ENCODE assay signal across 16 cellular contexts in genomic region chr10:92729886-92730285, GRCh38. TPM values are rescaled to one million over a fixed set of nuclear protein-coding genes. Genes with fewer than 3 reads are reported as not detected.
DNase-seq lines count a peak whose midpoint lies in the region; ATAC-seq and TF ChIP-seq lines count a peak whose summit lies in the region.
"Had no signal": no experiment of that assay in that cellular context is flagged by ENCODE, and none has a peak within 500 bp of the region (broad histone marks: within the 10 kb centered on the region; RNA-seq: fewer than 3 reads in every experiment).

No MANE protein-coding gene starts in this region.

- H3K36me3 ChIP-seq in CD4-positive, alpha-beta memory T cell (ENCODE audit: insufficient read depth, low read length): no peaks in the 10 kb centered on the region
- H3K36me3 ChIP-seq in mammary epithelial cell (ENCODE audit: insufficient read depth, low read length): no peaks in the 10 kb centered on the region
- H3K36me3 ChIP-seq: heart right ventricle, tibial artery had no signal

- no peaks in the 10 kb centered on the region for H3K9me3 ChIP-seq in CD4-positive, alpha-beta memory T cell (ENCODE audit: control insufficient read depth in 1 of 2, low read length in 2 of 2)
- H3K9me3 ChIP-seq in mammary epithelial cell (replicated peaks; ENCODE audit: insufficient read depth, low read length): no peaks in the 10 kb centered on the region
- H3K9me3 ChIP-seq: heart right ventricle, tibial artery had no signal

- in situ Hi-C loops in mammary epithelial cell (cut with MboI; ENCODE audit: low sequenced_read_pairs in 2 of 2): loop anchor here in 1 of 2 donors (25.0 kb wide), 1 partner anchor 532 kb away; no protein-coding TSS in a partner anchor

- dilution Hi-C loops in mammary epithelial cell (cut with HindIII; ENCODE audit: low sequenced_read_pairs): no loop called here

- intact Hi-C loops in CD4-positive, alpha-beta memory T cell (cut with micrococcal nuclease): no loop called here
- intact Hi-C loops in mammary epithelial cell (cut with micrococcal nuclease): no loop called here

- no TSS peak for BruUV-seq in mammary epithelial cell (replicated peaks; lab: Mats Ljungman, UMichigan)

- H3K4me1 Mint-ChIP-seq in CD4-positive, alpha-beta memory T cell: no peaks in the 10 kb centered on the region
- H3K4me1 Mint-ChIP-seq: activated CD4-positive, alpha-beta memory T cell treated with anti-CD3 and anti-CD28 coated beads, Interleukin-2, amount 10 ng/mL, durations not matched to agents 7 days and 5 days had no signal

- no peak overlapping the region for H3K27ac Mint-ChIP-seq in CD4-positive, alpha-beta memory T cell
- H3K27ac Mint-ChIP-seq: activated CD4-positive, alpha-beta memory T cell treated with anti-CD3 and anti-CD28 coated beads, Interleukin-2, amount 10 ng/mL, durations not matched to agents 7 days and 5 days had no signal

- POLR2A ChIA-PET in CD4-positive, alpha-beta memory T cell (lab: Charles Lee; ENCODE audit: partially characterized antibody): no interaction called here

- no peaks in the 10 kb centered on the region for H3K4me1 ChIP-seq in CD4-positive, alpha-beta memory T cell (ENCODE audit: insufficient read depth, low read length)
- no peaks in the 10 kb centered on the region for H3K4me1 ChIP-seq in mammary epithelial cell (ENCODE audit: insufficient read depth, low read length)
- H3K4me1 ChIP-seq: heart right ventricle, tibial artery had no signal

- DNase-seq in myocyte (ENCODE audit: low read depth) (peak; percentile 25), T-helper 9 cell (no peak), mammary epithelial cell (no peak)
- DNase-seq in NK-92 treated with Interleukin-12 subunit alpha and Interleukin-12 subunit beta, amount 100 ng/mL, for 24 hours (lab: John Stamatoyannopoulos, UW): no peak
- no peak for DNase-seq in CD4-positive, alpha-beta memory T cell
- DNase-seq: activated CD4-positive, alpha-beta memory T cell treated with anti-CD3 and anti-CD28 coated beads, Interleukin-2, amount 10 ng/mL, durations not matched to agents 7 days and 5 days; amniotic stem cell; COR-L47; effector memory CD4-positive, alpha-beta T cell; heart right ventricle; mesendoderm; tibial artery had no signal

- no peaks in the 10 kb centered on the region for H3K36me3 Mint-ChIP-seq in CD4-positive, alpha-beta memory T cell

- H3K9ac ChIP-seq in mammary epithelial cell (ENCODE audit: insufficient read depth, low read length): no peak overlapping the region

- H3K27ac ChIP-seq in CD4-positive, alpha-beta memory T cell (ENCODE audit: low read depth, low read length): no peak overlapping the region
- no peak overlapping the region for H3K27ac ChIP-seq in mammary epithelial cell (ENCODE audit: insufficient read depth, low read depth, low read length)
- H3K27ac ChIP-seq: heart right ventricle, tibial artery had no signal

- peaks cover 0 to 3% (median 0%) of the 10 kb centered on the region in 8 donors for H3K9me3 Mint-ChIP-seq in CD4-positive, alpha-beta memory T cell
- H3K9me3 Mint-ChIP-seq: activated CD4-positive, alpha-beta memory T cell treated with anti-CD3 and anti-CD28 coated beads, Interleukin-2, amount 10 ng/mL, durations not matched to agents 7 days and 5 days had no signal

- ATAC-seq in GM18909 (IDR thresholded peaks at IDR 0.05; ENCODE audit: poor library complexity, unreplicated experiment) (peak; percentile 91), GM21723 (IDR thresholded peaks at IDR 0.05; ENCODE audit: unreplicated experiment) (peak; percentile 94), HG03139 (IDR thresholded peaks at IDR 0.05; ENCODE audit: unreplicated experiment) (peak; percentile 81)
- ATAC-seq: heart right ventricle, K562 had no signal

- H3K4me3 ChIP-seq in CD4-positive, alpha-beta memory T cell (ENCODE audit: low read length in 2 of 2): no peak overlapping the region
- no peak overlapping the region for H3K4me3 ChIP-seq in mammary epithelial cell (replicated peaks in 1 of 3; ENCODE audit: insufficient read depth in 1 of 3, low read depth in 2 of 3, low read length in 3 of 3)
- H3K4me3 ChIP-seq: heart right ventricle, K562, tibial artery had no signal

- no peaks in the 10 kb centered on the region for H3K27me3 ChIP-seq in CD4-positive, alpha-beta memory T cell (ENCODE audit: insufficient read depth, low read length)
- H3K27me3 ChIP-seq in mammary epithelial cell (ENCODE audit: insufficient read depth, low read length): no peaks in the 10 kb centered on the region
- H3K27me3 ChIP-seq: tibial artery had no signal

- CTCF ChIA-PET in CD4-positive, alpha-beta memory T cell (lab: Charles Lee; ENCODE audit: partially characterized antibody): no interaction called here
- CTCF ChIA-PET in mammary epithelial cell (lab: Charles Lee; ENCODE audit: low non-redundant PET): interaction anchor here (0.6 kb wide), 1 partner anchor 12 kb away, joined by 5 read pairs; no protein-coding TSS in a partner anchor

- no peaks in the 10 kb centered on the region for H4K20me1 ChIP-seq in mammary epithelial cell (ENCODE audit: insufficient read depth, low read length)

- H3K27me3 Mint-ChIP-seq in CD4-positive, alpha-beta memory T cell: peaks cover 7 to 9% of the 10 kb centered on the region in 2 donors

- no peak overlapping the region for H3K4me3 Mint-ChIP-seq in CD4-positive, alpha-beta memory T cell
- H3K4me3 Mint-ChIP-seq: activated CD4-positive, alpha-beta memory T cell treated with anti-CD3 and anti-CD28 coated beads, Interleukin-2, amount 10 ng/mL, durations not matched to agents 7 days and 5 days had no signal

- H2AFZ ChIP-seq in mammary epithelial cell (ENCODE audit: low read depth, low read length): no peak overlapping the region

- no peak overlapping the region for H3K4me2 ChIP-seq in mammary epithelial cell (ENCODE audit: insufficient read depth, low read depth, low read length)

- TF ChIP-seq CTCF in mammary epithelial cell (conservative IDR thresholded peaks at IDR 0.05 in 1 of 2, IDR thresholded peaks at IDR 0.05 in 1 of 2; ENCODE audit: extremely low read depth in 1 of 2, insufficient read depth in 1 of 2, low read depth in 1 of 2, low read length in 2 of 2): no peak

- H3K79me2 ChIP-seq in mammary epithelial cell (ENCODE audit: insufficient read depth, low read length): no peaks in the 10 kb centered on the region

- WGBS in mammary epithelial cell (ENCODE audit: low coverage, missing lambda C conversion rate): 58% methylated on average over 2 of the region's 2 CpGs

RNA-seq across cellular contexts. Expression of gene HHEX, which starts 40.1 kb away (rescaled TPM):
- total RNA-seq in myocyte: 0.11 and 0.16 TPM in 2 replicates
- 0.15 TPM for polyA plus RNA-seq in myocyte (2012)
- under 1 TPM in 1 of 2 experiments, not detected in 1; 0.32 TPM for total RNA-seq in CD4-positive, alpha-beta memory T cell
- 1 to 10 TPM in 1 of 2 donors, under 1 TPM in 1; 0.98 to 1.2 TPM for polyA plus RNA-seq in CD4-positive, alpha-beta memory T cell
- under 1 TPM; 0.28 to 0.33 TPM for total RNA-seq in mammary epithelial cell
- 0.16 TPM for polyA plus RNA-seq in mammary epithelial cell
- polyA minus RNA-seq in mammary epithelial cell: not detected
